ENCODE assay signal across 10 cellular contexts in genomic region chr7:50281680-50282445, GRCh38. TPM values are rescaled to one million over a fixed set of nuclear protein-coding genes. Genes with fewer than 3 reads are reported as not detected.
DNase-seq lines count a peak whose midpoint lies in the region; ATAC-seq and TF ChIP-seq lines count a peak whose summit lies in the region.
"Had no signal": no experiment of that assay in that cellular context is flagged by ENCODE, and none has a peak within 500 bp of the region (broad histone marks: within the 10 kb centered on the region; RNA-seq: fewer than 3 reads in every experiment).

No MANE protein-coding gene starts in this region.

- H3K27ac ChIP-seq in neuronal stem cell (replicated peaks; ENCODE audit: low read length) (no peak overlapping the region), mammary epithelial cell (ENCODE audit: insufficient read depth, low read depth, low read length) (no peak overlapping the region)
- H3K27ac ChIP-seq: 22Rv1 had no signal

- H4K20me1 ChIP-seq in mammary epithelial cell (ENCODE audit: insufficient read depth, low read length): no peaks in the 10 kb centered on the region

- H3K4me2 ChIP-seq in neuronal stem cell (ENCODE audit: insufficient read depth, low read length, poor library complexity, severe bottlenecking): no peak overlapping the region
- no peak overlapping the region for H3K4me2 ChIP-seq in mammary epithelial cell (ENCODE audit: insufficient read depth, low read depth, low read length)

- H3K79me2 ChIP-seq in mammary epithelial cell (ENCODE audit: insufficient read depth, low read length): no peaks in the 10 kb centered on the region

- no TSS peak for BruUV-seq in mammary epithelial cell (replicated peaks; lab: Mats Ljungman, UMichigan)

- H3K4ac ChIP-seq in neuronal stem cell (ENCODE audit: low read length): no peak overlapping the region

- CTCF ChIA-PET in mammary epithelial cell (lab: Charles Lee; ENCODE audit: low non-redundant PET): no interaction called here

- intact Hi-C loops in mammary epithelial cell (cut with micrococcal nuclease): no loop called here

- no peaks in the 10 kb centered on the region for H3K79me1 ChIP-seq in neuronal stem cell (ENCODE audit: low read depth, low read length)

- ATAC-seq in HG02678 (IDR thresholded peaks at IDR 0.05; ENCODE audit: unreplicated experiment): peak; percentile 96

- H3K9ac ChIP-seq in neuronal stem cell (ENCODE audit: low read depth, low read length, poor library complexity) (no peak overlapping the region), mammary epithelial cell (ENCODE audit: insufficient read depth, low read length) (no peak overlapping the region)

- in situ Hi-C loops in mammary epithelial cell (cut with MboI; ENCODE audit: low sequenced_read_pairs in 2 of 2): no loop called here

- peaks cover 9% of the 10 kb centered on the region for H3K9me3 Mint-ChIP-seq in T-helper 1 cell treated with Interleukin-12 subunit alpha and Interleukin-12 subunit beta and Interleukin-4 antibody, amounts not matched to agents 30 μg/mL and 1 μg/mL, for 36 hours

- H2AK5ac ChIP-seq in neuronal stem cell (ENCODE audit: low read depth, low read length): no peak overlapping the region

- peaks cover 7% of the 10 kb centered on the region for H3K36me3 Mint-ChIP-seq in T-helper 1 cell treated with Interleukin-12 subunit alpha and Interleukin-12 subunit beta and Interleukin-4 antibody, amounts not matched to agents 30 μg/mL and 1 μg/mL, for 36 hours (ENCODE audit: low read depth)

- H3K14ac ChIP-seq in neuronal stem cell (ENCODE audit: low read length): no peak overlapping the region

- no peak overlapping the region for H2AFZ ChIP-seq in neuronal stem cell (ENCODE audit: low read length)
- no peak overlapping the region for H2AFZ ChIP-seq in mammary epithelial cell (ENCODE audit: low read depth, low read length)

- H3K4me1 Mint-ChIP-seq in T-helper 1 cell treated with Interleukin-12 subunit alpha and Interleukin-12 subunit beta and Interleukin-4 antibody, amounts not matched to agents 30 μg/mL and 1 μg/mL, for 36 hours (ENCODE audit: low read depth): peaks cover 36% of the 10 kb centered on the region

- H3K36me3 ChIP-seq in neuronal stem cell (replicated peaks in 1 of 2; ENCODE audit: control insufficient read depth in 2 of 2, insufficient read depth in 2 of 2, low read length in 2 of 2): no peaks in the 10 kb centered on the region
- H3K36me3 ChIP-seq in mammary epithelial cell (ENCODE audit: insufficient read depth, low read length): no peaks in the 10 kb centered on the region

- no peak for TF ChIP-seq CTCF in mammary epithelial cell (conservative IDR thresholded peaks at IDR 0.05 in 1 of 2, IDR thresholded peaks at IDR 0.05 in 1 of 2; ENCODE audit: extremely low read depth in 1 of 2, insufficient read depth in 1 of 2, low read depth in 1 of 2, low read length in 2 of 2)

- dilution Hi-C loops in mammary epithelial cell (cut with HindIII; ENCODE audit: low sequenced_read_pairs): no loop called here

- H3K4me1 ChIP-seq in neuronal stem cell (ENCODE audit: control insufficient read depth in 2 of 2, insufficient read depth in 1 of 2, low read depth in 1 of 2, low read length in 2 of 2) (no peaks in the 10 kb centered on the region), mammary epithelial cell (ENCODE audit: insufficient read depth, low read length) (no peaks in the 10 kb centered on the region)

- H4K91ac ChIP-seq in neuronal stem cell (ENCODE audit: low read depth, low read length, poor library complexity): no peak overlapping the region

- no peak overlapping the region for H3K4me3 ChIP-seq in neuronal stem cell (ENCODE audit: low read length in 2 of 2)
- no peak overlapping the region for H3K4me3 ChIP-seq in mammary epithelial cell (replicated peaks in 1 of 3; ENCODE audit: insufficient read depth in 1 of 3, low read depth in 2 of 3, low read length in 3 of 3)

- peak overlapping the region; percentile 63 for H3K18ac ChIP-seq in neuronal stem cell (ENCODE audit: low read length)

- DNase-seq in T-helper 1 cell (no peak), NOMO-1 (lab: John Stamatoyannopoulos, UW; ENCODE audit: unreplicated experiment in 2 of 2) (peak; percentile 38 to 83), neuronal stem cell (ENCODE audit: low spot score) (no peak), NCI-H2171 treated with DMSO at 0.1 percent for 48 hours (lab: John Stamatoyannopoulos, UW) (no peak), T1000 (lab: John Stamatoyannopoulos, UW) (no peak), mammary epithelial cell (no peak)

- H3K9me3 ChIP-seq in neuronal stem cell (replicated peaks in 1 of 2; ENCODE audit: control insufficient read depth in 2 of 2, insufficient read depth in 1 of 2, low read depth in 1 of 2, low read length in 2 of 2) (no peaks in the 10 kb centered on the region), mammary epithelial cell (replicated peaks; ENCODE audit: insufficient read depth, low read length) (no peaks in the 10 kb centered on the region)

- no peak overlapping the region for H4K8ac ChIP-seq in neuronal stem cell (ENCODE audit: low read depth, low read length)

- peak overlapping the region; percentile 75 for H3K4me3 Mint-ChIP-seq in T-helper 1 cell treated with Interleukin-12 subunit alpha and Interleukin-12 subunit beta and Interleukin-4 antibody, amounts not matched to agents 30 μg/mL and 1 μg/mL, for 36 hours

- H3K27me3 ChIP-seq in neuronal stem cell (ENCODE audit: control insufficient read depth in 3 of 3, insufficient read depth in 3 of 3, low read depth in 1 of 3, low read length in 3 of 3) (no peaks in the 10 kb centered on the region), mammary epithelial cell (ENCODE audit: insufficient read depth, low read length) (no peaks in the 10 kb centered on the region)

- H2BK5ac ChIP-seq in neuronal stem cell (ENCODE audit: low read length): no peak overlapping the region

- peak overlapping the region; percentile 86 for H3K27ac Mint-ChIP-seq in T-helper 1 cell treated with Interleukin-12 subunit alpha and Interleukin-12 subunit beta and Interleukin-4 antibody, amounts not matched to agents 30 μg/mL and 1 μg/mL, for 36 hours

- H2BK15ac ChIP-seq in neuronal stem cell (ENCODE audit: low read length): no peak overlapping the region

- H2BK120ac ChIP-seq in neuronal stem cell (ENCODE audit: low read depth, low read length): no peak overlapping the region

- no CpG with 5 or more reads among the region's 12 CpGs for WGBS in neuronal stem cell (ENCODE audit: extremely low coverage in 2 of 2, insufficient read length in 2 of 2, insufficient replicate concordance in 1 of 2), 2 donors
- WGBS in mammary epithelial cell (ENCODE audit: low coverage, missing lambda C conversion rate): 70% methylated on average over 8 of the region's 12 CpGs

- H3K23ac ChIP-seq in neuronal stem cell (ENCODE audit: low read depth, low read length, poor library complexity): no peak overlapping the region

- no peak overlapping the region for H2BK12ac ChIP-seq in neuronal stem cell (ENCODE audit: low read length)

- no peaks in the 10 kb centered on the region for H3K27me3 Mint-ChIP-seq in T-helper 1 cell treated with Interleukin-12 subunit alpha and Interleukin-12 subunit beta and Interleukin-4 antibody, amounts not matched to agents 30 μg/mL and 1 μg/mL, for 36 hours (ENCODE audit: low read depth)

RNA-seq across cellular contexts. Expression of gene IKZF1, which starts 22.7 kb away (rescaled TPM):
- 0.61 TPM for polyA plus RNA-seq in neuronal stem cell (2013, experiment 1 of 2)
- polyA plus RNA-seq in neuronal stem cell (2013, experiment 2 of 2): 0.66 TPM
- total RNA-seq in mammary epithelial cell: not detected
- polyA plus RNA-seq in mammary epithelial cell: 0.01 TPM
- not detected for polyA minus RNA-seq in mammary epithelial cell
- total RNA-seq: glomerular endothelial cell had no signal

Comparison
In these comparisons a context has a peak if more than half of its experiments do, and no peak if none do; other contexts are left out.
1. DNase-seq: peak in NOMO-1 (2 of 2); none in T-helper 1 cell (0 of 5), neuronal stem cell (single experiment), NCI-H2171 treated with DMSO at 0.1 percent for 48 hours (single experiment), T1000 (single experiment) and mammary epithelial cell (single experiment).